ENCODE assay signal across 1 cellular context in genomic region chr10:11950325-11951018, GRCh38.
A peak's percentile ranks its signal among the peaks of the same experiment; 100 is the strongest.
TF ChIP-seq lines count a peak whose summit lies in the region.

No MANE protein-coding gene starts in this region.

TF ChIP-seq in HepG2, 621 proteins besides CTCF, POLR2A, EP300 and RAD21 (continued from another document and continues in another):
- TF ChIP-seq NFAT5 (CRISPR knock-in tag; IDR thresholded peaks at IDR 0.05) (no peak), ZNF589 (CRISPR knock-in tag; conservative IDR thresholded peaks at IDR 0.05) (no peak), ARNT2 (CRISPR knock-in tag; IDR thresholded peaks at IDR 0.05; ENCODE audit: low read depth) (no peak), RORA (CRISPR knock-in tag; IDR thresholded peaks at IDR 0.05) (no peak), ZBTB20 (CRISPR knock-in tag; IDR thresholded peaks at IDR 0.05; ENCODE audit: borderline replicate concordance, low read depth) (peak; percentile 62; the same call in 1 of the 2 replicates), SIX1 (CRISPR knock-in tag; IDR thresholded peaks at IDR 0.05; ENCODE audit: borderline replicate concordance) (peak; percentile 24; the same call in 1 of the 2 replicates), MYNN (CRISPR knock-in tag; IDR thresholded peaks at IDR 0.05; ENCODE audit: low read depth) (no peak), PBX2 (CRISPR knock-in tag; IDR thresholded peaks at IDR 0.05) (no peak), SAFB2 (CRISPR knock-in tag; IDR thresholded peaks at IDR 0.05; ENCODE audit: borderline replicate concordance, low read depth) (no peak), ZBTB7B (CRISPR knock-in tag; IDR thresholded peaks at IDR 0.05) (no peak), FOXC1 (CRISPR knock-in tag; IDR thresholded peaks at IDR 0.05; ENCODE audit: borderline replicate concordance) (no peak), ETS1 (CRISPR knock-in tag; IDR thresholded peaks at IDR 0.05) (no peak), SIN3A (IDR thresholded peaks at IDR 0.05; ENCODE audit: borderline replicate concordance, low read depth, low read length) (no peak), SKIL (CRISPR knock-in tag; IDR thresholded peaks at IDR 0.05; ENCODE audit: borderline replicate concordance) (no peak), BATF2 (CRISPR knock-in tag; IDR thresholded peaks at IDR 0.05) (no peak), ZNF256 (CRISPR knock-in tag; conservative IDR thresholded peaks at IDR 0.05) (no peak), HMGXB3 (CRISPR knock-in tag; IDR thresholded peaks at IDR 0.05; ENCODE audit: borderline replicate concordance) (no peak), MIER3 (CRISPR knock-in tag; IDR thresholded peaks at IDR 0.05; ENCODE audit: borderline replicate concordance) (peak; percentile 67; the same call in 1 of the 2 replicates), ETV5 (CRISPR knock-in tag; IDR thresholded peaks at IDR 0.05; ENCODE audit: borderline replicate concordance) (peak; percentile 55; the same call in 1 of the 2 replicates), ISX (CRISPR knock-in tag; conservative IDR thresholded peaks at IDR 0.05) (no peak), NFE2L1 (CRISPR knock-in tag; IDR thresholded peaks at IDR 0.05; ENCODE audit: borderline replicate concordance) (no peak), ZNF674 (CRISPR knock-in tag; IDR thresholded peaks at IDR 0.05; ENCODE audit: low read depth) (no peak), MBD4 (IDR thresholded peaks at IDR 0.05; ENCODE audit: borderline replicate concordance, low read length) (peak; percentile 53; the same call in 1 of the 2 replicates), SKI (IDR thresholded peaks at IDR 0.05; ENCODE audit: partially characterized antibody) (no peak), POLR2G (IDR thresholded peaks at IDR 0.05; ENCODE audit: low read depth, low read length) (no peak), ZNF878 (CRISPR knock-in tag; IDR thresholded peaks at IDR 0.05) (peak; percentile 72; the same call in 1 of the 2 replicates), ZNF430 (CRISPR knock-in tag; IDR thresholded peaks at IDR 0.05) (no peak), ZMYM4 (CRISPR knock-in tag; IDR thresholded peaks at IDR 0.05) (no peak), TFE3 (CRISPR knock-in tag; IDR thresholded peaks at IDR 0.05) (no peak), PITX1 (CRISPR knock-in tag; IDR thresholded peaks at IDR 0.05) (no peak), TBX3 (IDR thresholded peaks at IDR 0.05; ENCODE audit: borderline replicate concordance) (peak; percentile 93), NR2F6 (IDR thresholded peaks at IDR 0.05) (0 out of 2 replicates have a peak, but pooled peaks have one; percentile 30), NR2F6 (CRISPR knock-in tag; IDR thresholded peaks at IDR 0.05) (peak; percentile 52), HNF1A (IDR thresholded peaks at IDR 0.05; ENCODE audit: low read depth) (peak; percentile 37; the same call in 1 of the 2 replicates), HNF1A (CRISPR knock-in tag; IDR thresholded peaks at IDR 0.05; ENCODE audit: borderline replicate concordance) (no peak; the same call in 1 of the 2 replicates), ZNF253 (CRISPR knock-in tag; IDR thresholded peaks at IDR 0.05; ENCODE audit: borderline replicate concordance) (no peak), BRF2 (CRISPR knock-in tag; IDR thresholded peaks at IDR 0.05) (no peak), ZMYM2 (CRISPR knock-in tag; IDR thresholded peaks at IDR 0.05) (no peak), FOSL1 (CRISPR knock-in tag; IDR thresholded peaks at IDR 0.05; ENCODE audit: borderline replicate concordance) (no peak)
